ENCODE assay signal across 1 cellular context in genomic region chr11:104467414-104467813, GRCh38.
TF ChIP-seq lines count a peak whose summit lies in the region.

No MANE protein-coding gene starts in this region.

TF ChIP-seq in H1, 55 proteins besides CTCF, POLR2A, EP300 and RAD21 (continued from another document):
- TF ChIP-seq CHD7 (IDR thresholded peaks at IDR 0.05; ENCODE audit: insufficient replicate concordance, low read length) (no peak), GABPA (IDR thresholded peaks at IDR 0.05; ENCODE audit: borderline replicate concordance, insufficient read depth, low read length) (no peak), HDAC2 (IDR thresholded peaks at IDR 0.05; ENCODE audit: borderline replicate concordance in 1 of 2, low read depth in 2 of 2, low read length in 2 of 2) (no peak), CEBPB (IDR thresholded peaks at IDR 0.05; ENCODE audit: low read depth, low read length) (no peak), CTBP2 (IDR thresholded peaks at IDR 0.05; ENCODE audit: borderline replicate concordance, insufficient read depth, insufficient read length, low read length) (no peak)
